23 cellular contexts compared by ENCODE assay signal in genomic region chr9:33344145-33344544, GRCh38. TPM values are rescaled to one million over a fixed set of nuclear protein-coding genes. Genes with fewer than 3 reads are reported as not detected.
A peak's percentile ranks its signal among the peaks of the same experiment; 100 is the strongest.
DNase-seq lines count a peak whose midpoint lies in the region; ATAC-seq, FAIRE-seq and TF ChIP-seq lines count a peak whose summit lies in the region.
"Had no signal": no experiment of that assay in that cellular context is flagged by ENCODE, and none has a peak within 500 bp of the region (broad histone marks: within the 10 kb centered on the region; RNA-seq: fewer than 3 reads in every experiment).

No MANE protein-coding gene starts in this region.

- CTCF ChIA-PET in A549 (lab: Yijun Ruan, JAX) = interaction anchor here (0.7 to 1.6 kb wide), 5 partner anchors 13 to 61 kb away, joined by 3 to 6 read pairs (median 3); no protein-coding TSS in a partner anchor
- CTCF ChIA-PET in activated CD8-positive, alpha-beta T cell treated with anti-CD3 and anti-CD28 coated beads, Interleukin-2, amount 10 ng/mL, durations not matched to agents 7 days and 5 days (lab: Charles Lee) = interaction anchor here (2.7 kb wide), 1 partner anchor 31 kb away, joined by 7 read pairs; no protein-coding TSS in a partner anchor

- peak; percentile 30 to 70; a peak in 4 of 6 replicates for ATAC-seq in A549
- no peak for ATAC-seq in activated CD8-positive, alpha-beta T cell treated with anti-CD3 and anti-CD28 coated beads, Interleukin-2, amount 10 ng/mL, durations not matched to agents 7 days and 5 days
- no peak for ATAC-seq in GM21737 (IDR thresholded peaks at IDR 0.05; ENCODE audit: unreplicated experiment)
- no peak for ATAC-seq in HG02852 (IDR thresholded peaks at IDR 0.05; ENCODE audit: unreplicated experiment)
- ATAC-seq: K562 had no signal

- TF ChIP-seq POLR2A in A549 (IDR thresholded peaks at IDR 0.05; ENCODE audit: low read length) = no peak

- FAIRE-seq in A549 (lab: Jason Lieb, UNC) = no peak
- FAIRE-seq: A204.1, GM12891, GM19239, H54, HTR-8/SVneo, K562 had no signal

- H3K4me1 ChIP-seq in A549 = no peaks in the 10 kb centered on the region

- peak; percentile 33 to 59; a peak in 2 of 5 replicates for TF ChIP-seq RAD21 in A549 (conservative IDR thresholded peaks at IDR 0.05 in 1 of 2, IDR thresholded peaks at IDR 0.05 in 1 of 2)

- H3K27ac ChIP-seq in A549 = 0 out of 6 replicates have a peak overlapping the region, but pooled peaks of 1 of the 2 experiments have one; percentile 18
- H3K27ac ChIP-seq: C4-2B, GM23248 had no signal

- H3K9me3 Mint-ChIP-seq in activated CD8-positive, alpha-beta T cell treated with anti-CD3 and anti-CD28 coated beads, Interleukin-2, amount 10 ng/mL, durations not matched to agents 7 days and 5 days (ENCODE audit: insufficient read depth) = peaks cover 16% of the 10 kb centered on the region
- peaks cover 4% of the 10 kb centered on the region for H3K9me3 Mint-ChIP-seq in osteocyte (ENCODE audit: unreplicated experiment)
- H3K9me3 Mint-ChIP-seq: CD4-positive, alpha-beta T cell had no signal

- peaks cover 77% of the 10 kb centered on the region for H3K36me3 Mint-ChIP-seq in activated CD8-positive, alpha-beta T cell treated with anti-CD3 and anti-CD28 coated beads, Interleukin-2, amount 10 ng/mL, durations not matched to agents 7 days and 5 days (ENCODE audit: low read depth)
- peaks cover 65% of the 10 kb centered on the region for H3K36me3 Mint-ChIP-seq in osteocyte (ENCODE audit: unreplicated experiment)

- no peak overlapping the region for H3K4me3 ChIP-seq in A549
- H3K4me3 ChIP-seq: GM23248, K562 had no signal

- H3K4me3 Mint-ChIP-seq in activated CD8-positive, alpha-beta T cell treated with anti-CD3 and anti-CD28 coated beads, Interleukin-2, amount 10 ng/mL, durations not matched to agents 7 days and 5 days = no peak overlapping the region
- H3K4me3 Mint-ChIP-seq in osteocyte (ENCODE audit: unreplicated experiment) = no peak overlapping the region
- H3K4me3 Mint-ChIP-seq: CD4-positive, alpha-beta T cell had no signal

- H3K27ac Mint-ChIP-seq in activated CD8-positive, alpha-beta T cell treated with anti-CD3 and anti-CD28 coated beads, Interleukin-2, amount 10 ng/mL, durations not matched to agents 7 days and 5 days = peak overlapping the region; percentile 6
- no peak overlapping the region for H3K27ac Mint-ChIP-seq in osteocyte (ENCODE audit: unreplicated experiment)
- H3K27ac Mint-ChIP-seq: CD4-positive, alpha-beta T cell had no signal

- no peak overlapping the region for H3K4me2 ChIP-seq in A549

- DNase-seq in A549 (ENCODE audit: low read depth in 1 of 2, low spot score in 1 of 2) = peak in 1 of 2 experiments; percentile 44
- DNase-seq in activated CD8-positive, alpha-beta T cell treated with anti-CD3 and anti-CD28 coated beads, Interleukin-2, amount 10 ng/mL, durations not matched to agents 7 days and 5 days = no peak
- DNase-seq in osteocyte (ENCODE audit: extremely low spot score, unreplicated experiment) = peak; percentile 48
- DNase-seq in COR-L47 (lab: John Stamatoyannopoulos, UW) = no peak
- DNase-seq: AML-193; Calu3; CD4-positive, alpha-beta T cell; DMS79 treated with DMSO at 0.1 percent for 48 hours; EL; GM23248; HCEC 1CT; IMR-90 had no signal

- peaks cover 14% of the 10 kb centered on the region for H3K4me1 Mint-ChIP-seq in activated CD8-positive, alpha-beta T cell treated with anti-CD3 and anti-CD28 coated beads, Interleukin-2, amount 10 ng/mL, durations not matched to agents 7 days and 5 days (ENCODE audit: low read depth)
- H3K4me1 Mint-ChIP-seq in osteocyte (ENCODE audit: unreplicated experiment) = no peaks in the 10 kb centered on the region

- WGBS in A549 (ENCODE audit: missing lambda C conversion rate) = 76% methylated on average over 3 of the region's 3 CpGs

- TF ChIP-seq CTCF in A549 (IDR thresholded peaks at IDR 0.05) (peak; percentile 24; the same call in 1 of the 3 replicates), GM12873 (IDR thresholded peaks at IDR 0.05; ENCODE audit: insufficient read depth, low read depth, low read length, missing control alignments) (peak; percentile 22), osteocyte (IDR thresholded peaks at IDR 0.05) (no peak)

- no peaks in the 10 kb centered on the region for H3K27me3 Mint-ChIP-seq in activated CD8-positive, alpha-beta T cell treated with anti-CD3 and anti-CD28 coated beads, Interleukin-2, amount 10 ng/mL, durations not matched to agents 7 days and 5 days (ENCODE audit: low read depth)
- no peaks in the 10 kb centered on the region for H3K27me3 Mint-ChIP-seq in osteocyte (ENCODE audit: unreplicated experiment)
- H3K27me3 Mint-ChIP-seq: CD4-positive, alpha-beta T cell had no signal

- TF ChIP-seq EP300 in A549 (IDR thresholded peaks at IDR 0.05) = no peak

- POLR2A ChIA-PET in A549 (lab: Yijun Ruan, JAX) = no interaction called here
- POLR2A ChIA-PET in activated CD8-positive, alpha-beta T cell treated with anti-CD3 and anti-CD28 coated beads, Interleukin-2, amount 10 ng/mL, durations not matched to agents 7 days and 5 days (lab: Charles Lee) = no interaction called here

- peaks cover 18% of the 10 kb centered on the region for H3K9me3 ChIP-seq in A549

TF ChIP-seq in A549, 52 proteins besides CTCF, POLR2A, EP300 and RAD21:
- TF ChIP-seq SMC3 (IDR thresholded peaks at IDR 0.05) = 0 out of 3 replicates have a peak, but pooled peaks have one; percentile 10
- TF ChIP-seq, protein P1, sequence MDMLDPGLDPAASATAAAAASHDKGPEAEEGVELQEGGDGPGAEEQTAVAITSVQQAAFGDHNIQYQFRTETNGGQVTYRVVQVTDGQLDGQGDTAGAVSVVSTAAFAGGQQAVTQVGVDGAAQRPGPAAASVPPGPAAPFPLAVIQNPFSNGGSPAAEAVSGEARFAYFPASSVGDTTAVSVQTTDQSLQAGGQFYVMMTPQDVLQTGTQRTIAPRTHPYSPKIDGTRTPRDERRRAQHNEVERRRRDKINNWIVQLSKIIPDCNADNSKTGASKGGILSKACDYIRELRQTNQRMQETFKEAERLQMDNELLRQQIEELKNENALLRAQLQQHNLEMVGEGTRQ (IDR thresholded peaks at IDR 0.05) = no peak

RNA-seq across cellular contexts. Expression of gene NFX1, which starts 53.8 kb away (rescaled TPM):
- polyA plus RNA-seq in A549 (2011; rRNA removed) (41.1 and 41.2 TPM in 2 replicates), A549 (2017; fragmentation: RNase III; extraction: RNeasy Plus Mini Kit Qiagen cat#74134 plus additional on column Dnase treatment) (23.6 to 25.0 TPM (median 24.8 TPM) in 3 replicates)
- polyA plus RNA-seq in A549 (2012; cell fraction: cytosol; rRNA removed) = 20.7 and 21.0 TPM in 2 replicates
- 37.4 and 41.3 TPM in 2 replicates for polyA plus RNA-seq in A549 (2012; cell fraction: nucleus; rRNA removed)
- polyA minus RNA-seq in A549 (2011; rRNA and poly(A)+ RNA removed) = 76.4 and 88.5 TPM in 2 replicates
- total RNA-seq in activated CD8-positive, alpha-beta T cell treated with anti-CD3 and anti-CD28 coated beads, Interleukin-2, amount 10 ng/mL, durations not matched to agents 7 days and 5 days = 10 to 100 TPM; 38.8 to 39.8 TPM
- total RNA-seq in osteocyte = 36.1 and 39.9 TPM in 2 replicates

RNA-seq across cellular contexts. Expression of gene AQP7, which starts 58.2 kb away (rescaled TPM):
- 1.1 and 1.2 TPM in 2 replicates for polyA plus RNA-seq in A549 (2011; rRNA removed)
- 0.32 and 0.39 TPM in 2 replicates for polyA plus RNA-seq in A549 (2012; cell fraction: cytosol; rRNA removed)
- 1.4 and 1.6 TPM in 2 replicates for polyA plus RNA-seq in A549 (2012; cell fraction: nucleus; rRNA removed)
- 0.39 to 0.69 TPM (median 0.61 TPM) in 3 replicates for polyA plus RNA-seq in A549 (2017; fragmentation: RNase III; extraction: RNeasy Plus Mini Kit Qiagen cat#74134 plus additional on column Dnase treatment)
- 2.4 and 4.0 TPM in 2 replicates for polyA minus RNA-seq in A549 (2011; rRNA and poly(A)+ RNA removed)
- total RNA-seq in activated CD8-positive, alpha-beta T cell treated with anti-CD3 and anti-CD28 coated beads, Interleukin-2, amount 10 ng/mL, durations not matched to agents 7 days and 5 days = not detected
- 0.68 TPM in 1 of 2 replicates, not detected in the other for total RNA-seq in osteocyte
- total RNA-seq: GM23248, IMR-90 had no signal
- polyA plus RNA-seq: BJ, GM23248 had no signal

Comparison
In these comparisons a context has a peak if more than half of its experiments do, and no peak if none do; other contexts are left out.
1. ATAC-seq: peak in A549 (2 of 2); none in activated CD8-positive, alpha-beta T cell treated with anti-CD3 and anti-CD28 coated beads, Interleukin-2, amount 10 ng/mL, durations not matched to agents 7 days and 5 days (single experiment), GM21737 (single experiment) and HG02852 (single experiment).